In genomic region chr19:11047856-11048255, GRCh38 we compare ENCODE assay signal across 36 cellular contexts. TPM values are rescaled to one million over a fixed set of nuclear protein-coding genes. Genes with fewer than 3 reads are reported as not detected.
DNase-seq lines count a peak whose midpoint lies in the region; ATAC-seq, FAIRE-seq and TF ChIP-seq lines count a peak whose summit lies in the region.
"Had no signal": no experiment of that assay in that cellular context is flagged by ENCODE, and none has a peak within 500 bp of the region (broad histone marks: within the 10 kb centered on the region; RNA-seq: fewer than 3 reads in every experiment).

No MANE protein-coding gene starts in this region.

- ATAC-seq in GM12878 (no peak), GM18519 (IDR thresholded peaks at IDR 0.05; ENCODE audit: low FRiP score, unreplicated experiment) (no peak)
- ATAC-seq: esophagus mucosa, left colon, mucosa of descending colon, right cardiac atrium had no signal

- H3K9ac ChIP-seq in Karpas-422 (ENCODE audit: low read length): peak overlapping the region; percentile 75
- H3K9ac ChIP-seq in GM12878 (ENCODE audit: control insufficient read depth, insufficient read depth, low read length): no peak overlapping the region
- H3K9ac ChIP-seq: GM23248, parathyroid adenoma had no signal

- H3K4me3 Mint-ChIP-seq in activated naive CD8-positive, alpha-beta T cell: no peak overlapping the region
- H3K4me3 Mint-ChIP-seq in activated naive CD8-positive, alpha-beta T cell treated with anti-CD3 and anti-CD28 coated beads for 36 hours: no peak overlapping the region
- H3K4me3 Mint-ChIP-seq in Calu3 (ENCODE audit: low read depth, unreplicated experiment): no peak overlapping the region
- H3K4me3 Mint-ChIP-seq: brain had no signal

- in situ Hi-C loops in GM12878 (cut with MboI): no loop called here

- DNase-seq in activated naive CD8-positive, alpha-beta T cell treated with anti-CD3 and anti-CD28 coated beads for 36 hours: no peak
- DNase-seq in Karpas-422: peak; percentile 68
- no peak for DNase-seq in GM12878 (ENCODE audit: low read depth, low spot score)
- DNase-seq in Calu3: no peak
- DNase-seq in NCI-H146 treated with DMSO at 0.1 percent for 48 hours (lab: John Stamatoyannopoulos, UW; ENCODE audit: unreplicated experiment): no peak
- DNase-seq: ACHN; activated CD4-positive, CD25-positive, alpha-beta regulatory T cell treated with anti-CD3 and anti-CD28 coated beads, Interleukin-2, amount 50 U/mL, for 72 hours; activated CD8-positive, alpha-beta memory T cell treated with anti-CD3 and anti-CD28 coated beads for 24 hours; activated gamma-delta T cell; BE2C; cerebellar nuclear complex; dermis blood vessel endothelial cell; DMS79; GF-D8; glutamatergic neuron; GM23248; IMR-90; left colon; mammary epithelial cell; mucosa of descending colon; NCI-H1092 treated with DMSO at 0.1 percent for 48 hours; NCI-H187 treated with DMSO at 0.1 percent for 48 hours; NCI-H2171; NCI-H82; right cardiac atrium; spleen; stimulated activated CD4-positive, alpha-beta T cell treated with anti-CD3 and anti-CD28 coated beads, Interleukin-2, amount 100 ng/mL, for 24 hours; stomach; thyroid gland had no signal

- H3K9me2 ChIP-seq in Karpas-422 (replicated peaks; ENCODE audit: insufficient read depth, low read length): no peaks in the 10 kb centered on the region

- no peaks in the 10 kb centered on the region for H3K9me3 Mint-ChIP-seq in activated naive CD8-positive, alpha-beta T cell (ENCODE audit: low read depth)
- H3K9me3 Mint-ChIP-seq in activated naive CD8-positive, alpha-beta T cell treated with anti-CD3 and anti-CD28 coated beads for 36 hours: no peaks in the 10 kb centered on the region
- no peaks in the 10 kb centered on the region for H3K9me3 Mint-ChIP-seq in Calu3 (ENCODE audit: low read depth, unreplicated experiment)

- peaks cover 5% of the 10 kb centered on the region for H3K36me3 Mint-ChIP-seq in activated naive CD8-positive, alpha-beta T cell
- H3K36me3 Mint-ChIP-seq in activated naive CD8-positive, alpha-beta T cell treated with anti-CD3 and anti-CD28 coated beads for 36 hours: peaks cover 19% of the 10 kb centered on the region
- H3K36me3 Mint-ChIP-seq in Calu3 (ENCODE audit: insufficient read depth, unreplicated experiment): peaks cover 20% of the 10 kb centered on the region

- H3K4me3 ChIP-seq in Karpas-422 (ENCODE audit: low read length) (no peak overlapping the region), GM12878 (no peak overlapping the region)
- H3K4me3 ChIP-seq: GM23248, mucosa of descending colon, SJSA1, spleen, stomach, thyroid gland had no signal

- no peaks in the 10 kb centered on the region for H4K20me1 ChIP-seq in Karpas-422 (ENCODE audit: insufficient read depth, low read depth, low read length)
- H4K20me1 ChIP-seq in GM12878 (ENCODE audit: control insufficient read depth, insufficient read depth): no peaks in the 10 kb centered on the region

- POLR2A ChIA-PET in GM12878 (lab: Charles Lee): interaction anchor here (0.5 to 1.0 kb wide), 3 partner anchors 82 to 539 kb away, joined by 3 to 6 read pairs (median 3); no protein-coding TSS in a partner anchor

- no peak for TF ChIP-seq RAD21 in GM12878 (IDR thresholded peaks at IDR 0.05; ENCODE audit: insufficient read depth, low read depth, low read length)

- 97% methylated on average over 4 of the region's 4 CpGs for WGBS in GM12878 (ENCODE audit: insufficient coverage, insufficient replicate concordance, low lambda C conversion rate, missing lambda C conversion rate)

- H3K79me2 ChIP-seq in Karpas-422 (ENCODE audit: low read length): peaks cover 11% of the 10 kb centered on the region
- no peaks in the 10 kb centered on the region; the same call in 1 of the 2 replicates for H3K79me2 ChIP-seq in GM12878 (ENCODE audit: control insufficient read depth, insufficient read depth, low read length)
- H3K79me2 ChIP-seq: parathyroid adenoma had no signal

- TF ChIP-seq EP300 in GM12878 (IDR thresholded peaks at IDR 0.05; ENCODE audit: borderline replicate concordance in 1 of 2, control insufficient read depth in 1 of 2, low read depth in 2 of 2, low read length in 2 of 2): no peak

- H3K27me3 ChIP-seq in Karpas-422 (ENCODE audit: low read length) (no peaks in the 10 kb centered on the region), GM12878 (replicated peaks in 1 of 2; ENCODE audit: control insufficient read depth in 2 of 2, insufficient read depth in 2 of 2, low read length in 1 of 2) (no peaks in the 10 kb centered on the region)
- H3K27me3 ChIP-seq: BE2C, SJSA1, spleen, stomach, thyroid gland had no signal

- RAD21 ChIA-PET in GM12878 (lab: Charles Lee; ENCODE audit: unreplicated experiment): no interaction called here

- H3K27ac ChIP-seq in Karpas-422 (ENCODE audit: low read length) (peak overlapping the region; percentile 99), GM12878 (ENCODE audit: control insufficient read depth, insufficient read depth) (peak overlapping the region; percentile 31)
- H3K27ac ChIP-seq: GM23248, parathyroid adenoma, SJSA1, stomach, thyroid gland had no signal

- TF ChIP-seq POLR2A in GM12878 (IDR thresholded peaks at IDR 0.05; ENCODE audit: low read depth, low read length): no peak

- SMC1A ChIA-PET in GM12878 (lab: Charles Lee; ENCODE audit: uncharacterized antibody, unreplicated experiment): no interaction called here

- no peak overlapping the region for H2AFZ ChIP-seq in Karpas-422 (ENCODE audit: low read length)
- no peak overlapping the region for H2AFZ ChIP-seq in GM12878 (ENCODE audit: control insufficient read depth, low read depth, low read length)
- H2AFZ ChIP-seq: GM23248, parathyroid adenoma had no signal

- intact Hi-C loops in GM12878 (cut with micrococcal nuclease; ENCODE audit: unreplicated experiment) (no loop called here), Calu3 (cut with micrococcal nuclease; ENCODE audit: unreplicated experiment) (no loop called here)

- H3K27ac Mint-ChIP-seq in activated naive CD8-positive, alpha-beta T cell: peak overlapping the region; percentile 46
- no peak overlapping the region for H3K27ac Mint-ChIP-seq in activated naive CD8-positive, alpha-beta T cell treated with anti-CD3 and anti-CD28 coated beads for 36 hours
- no peak overlapping the region for H3K27ac Mint-ChIP-seq in Calu3 (ENCODE audit: unreplicated experiment)

- H3K36me3 ChIP-seq in Karpas-422 (ENCODE audit: insufficient read depth, low read length): peaks cover 20% of the 10 kb centered on the region
- peaks cover 11 to 13% of the 10 kb centered on the region in 2 experiments for H3K36me3 ChIP-seq in GM12878 (ENCODE audit: control insufficient read depth in 2 of 2, insufficient read depth in 2 of 2, low read length in 1 of 2)

- H3K4me2 ChIP-seq in Karpas-422 (ENCODE audit: low read depth, low read length, poor library complexity, severe bottlenecking) (peak overlapping the region; percentile 79), GM12878 (ENCODE audit: control insufficient read depth, insufficient read depth) (no peak overlapping the region)

- H3K4me1 ChIP-seq in Karpas-422 (ENCODE audit: low read length) (peaks cover 82% of the 10 kb centered on the region), GM12878 (ENCODE audit: control insufficient read depth, insufficient read depth, low read length) (peaks cover 62% of the 10 kb centered on the region)
- H3K4me1 ChIP-seq: BE2C, parathyroid adenoma, SJSA1 had no signal

- peaks cover 38% of the 10 kb centered on the region for H3K4me1 Mint-ChIP-seq in activated naive CD8-positive, alpha-beta T cell (ENCODE audit: low read depth)
- H3K4me1 Mint-ChIP-seq in activated naive CD8-positive, alpha-beta T cell treated with anti-CD3 and anti-CD28 coated beads for 36 hours: peaks cover 29% of the 10 kb centered on the region
- H3K4me1 Mint-ChIP-seq in Calu3 (ENCODE audit: low read depth, unreplicated experiment): no peaks in the 10 kb centered on the region

- H3K9me3 ChIP-seq in Karpas-422 (ENCODE audit: low read length): no peaks in the 10 kb centered on the region
- H3K9me3 ChIP-seq in GM12878 (replicated peaks; ENCODE audit: control insufficient read depth, insufficient read depth, low read length): no peaks in the 10 kb centered on the region
- H3K9me3 ChIP-seq: BE2C, mucosa of descending colon, SJSA1, spleen, stomach, thyroid gland had no signal

- H3K27me3 Mint-ChIP-seq in activated naive CD8-positive, alpha-beta T cell: no peaks in the 10 kb centered on the region
- H3K27me3 Mint-ChIP-seq in activated naive CD8-positive, alpha-beta T cell treated with anti-CD3 and anti-CD28 coated beads for 36 hours: no peaks in the 10 kb centered on the region
- no peaks in the 10 kb centered on the region for H3K27me3 Mint-ChIP-seq in Calu3 (ENCODE audit: unreplicated experiment)

- BruUV-seq in GM12878 (replicated peaks; lab: Mats Ljungman, UMichigan): no TSS peak
- no TSS peak for BruUV-seq in Calu3 (replicated peaks; lab: Mats Ljungman, UMichigan)

- CTCF ChIA-PET in GM12878 (lab: Yijun Ruan, JAX): interaction anchor here (0.8 to 2.7 kb wide), 2 partner anchors 12 to 111 kb away, joined by 3 to 15 read pairs; no protein-coding TSS in a partner anchor
- CTCF ChIA-PET in Calu3 (lab: Charles Lee): no interaction called here

- TF ChIP-seq CTCF in GM12878 (IDR thresholded peaks at IDR 0.05 in 2 of 3, conservative IDR thresholded peaks at IDR 0.05 in 1 of 3; ENCODE audit: control insufficient read depth in 2 of 3, extremely low read depth in 1 of 3, insufficient read depth in 1 of 3, low read depth in 3 of 3, low read length in 3 of 3) (no peak), Calu3 (IDR thresholded peaks at IDR 0.05; ENCODE audit: unreplicated experiment) (no peak)

- no peak for FAIRE-seq in GM12878 (lab: Jason Lieb, UNC)
- FAIRE-seq: TTC549 had no signal

RNA-seq across cellular contexts. Expression of gene LDLR, which starts 41.4 kb away (rescaled TPM):
- 10 to 100 TPM; 67.3 to 68.8 TPM for total RNA-seq in activated naive CD8-positive, alpha-beta T cell treated with anti-CD3 and anti-CD28 coated beads for 36 hours
- total RNA-seq in Karpas-422 (2014; rRNA removed; shearing (Covaris generic); ENCODE audit: low replicate concordance): 49.8 and 99.9 TPM in 2 replicates
- total RNA-seq in GM12878 (2013; cell fraction: nucleolus; rRNA removed): 218 and 237 TPM in 2 replicates
- total RNA-seq in GM12878 (2014; rRNA removed): 39.0 and 43.4 TPM in 2 replicates
- total RNA-seq in GM12878 (2014; rRNA removed; fragmentation: Illumina TruSeq; extraction: Trizol): 29.4 and 30.7 TPM in 2 replicates
- total RNA-seq in GM12878 (2021): 56.8 and 59.2 TPM in 2 replicates
- 13.2 TPM for polyA plus RNA-seq in GM12878 (2011; ENCODE audit: low read depth)
- polyA plus RNA-seq in GM12878 (2011; rRNA removed): 19.4 and 42.8 TPM in 2 replicates
- 34.6 and 36.3 TPM in 2 replicates for polyA plus RNA-seq in GM12878 (2011; cell fraction: cytosol; rRNA removed)
- polyA plus RNA-seq in GM12878 (2011; cell fraction: nucleus; rRNA removed): 49.0 and 57.5 TPM in 2 replicates
- 26.4 and 34.5 TPM in 2 replicates for polyA plus RNA-seq in GM12878 (2012)
- polyA plus RNA-seq in GM12878 (2014; fragmentation: Illumina TruSeq; extraction: Trizol): 23.1 and 25.3 TPM in 2 replicates
- 10 to 100 TPM; 11.3 to 15.9 TPM for polyA plus RNA-seq in GM12878 (2014; fragmentation: Nextera tagmentation; extraction: Ambion mirVana)
- polyA plus RNA-seq in GM12878 (2014; rRNA removed): 26.7 and 38.4 TPM in 2 replicates
- polyA plus RNA-seq in GM12878 (2016; fragmentation: Nextera tagmentation; extraction: Ambion mirVana): 10 to 100 TPM; 17.1 to 18.5 TPM
- 95.8 and 116 TPM in 2 replicates for polyA minus RNA-seq in GM12878 (2011; rRNA and poly(A)+ RNA removed)
- 39.6 and 41.5 TPM in 2 replicates for polyA minus RNA-seq in GM12878 (2011; cell fraction: cytosol; rRNA and poly(A)+ RNA removed)
- polyA minus RNA-seq in GM12878 (2011; cell fraction: nucleus; rRNA and poly(A)+ RNA removed): 80.6 and 135 TPM in 2 replicates
- 289 and 294 TPM in 2 replicates for total RNA-seq in Calu3 (2022)
